In genomic region chr14:68684466-68685418, GRCh38 we compare ENCODE assay signal across 9 cellular contexts.
DNase-seq lines count a peak whose midpoint lies in the region; ATAC-seq, FAIRE-seq and TF ChIP-seq lines count a peak whose summit lies in the region.
"Had no signal": no experiment of that assay in that cellular context is flagged by ENCODE, and none has a peak within 500 bp of the region (broad histone marks: within the 10 kb centered on the region; RNA-seq: fewer than 3 reads in every experiment).

No MANE protein-coding gene starts in this region.

- peak overlapping the region; percentile 31 for H3K4me3 Mint-ChIP-seq in activated CD4-positive, alpha-beta T cell treated with anti-CD3 and anti-CD28 coated beads for 36 hours
- H3K4me3 Mint-ChIP-seq in activated B cell treated with CpG ODN at 0.5 μM for 24 hours = peak overlapping the region; percentile 73
- H3K4me3 Mint-ChIP-seq in stimulated activated naive B cell treated with anti-CD40 and anti-IgM and Interleukin-4, amounts not matched to agents 10 μg/mL and 1 μg/mL and 100 μg/mL, for 72 hours = peak overlapping the region; percentile 36 to 53

- CTCF ChIA-PET in activated CD4-positive, alpha-beta T cell treated with anti-CD3 and anti-CD28 coated beads for 36 hours (lab: Charles Lee) = interaction anchor here (0.7 to 2.3 kb wide), 9 partner anchors 9 to 436 kb away, joined by 3 to 16 read pairs (median 3); no protein-coding TSS in a partner anchor
- CTCF ChIA-PET in activated B cell treated with CpG ODN at 0.5 μM for 24 hours (lab: Charles Lee) = interaction anchor here (1.0 to 2.9 kb wide), 15 partner anchors 33 to 741 kb away, joined by 3 to 10 read pairs (median 4); no protein-coding TSS in a partner anchor

- peaks cover 93% of the 10 kb centered on the region for H3K4me1 ChIP-seq in keratinocyte (ENCODE audit: control insufficient read depth, extremely low read depth, insufficient read depth, low read length)

- FAIRE-seq in keratinocyte (lab: Jason Lieb, UNC) = no peak

- H3K9me3 ChIP-seq in keratinocyte (ENCODE audit: control insufficient read depth, low read depth, low read length) = no peaks in the 10 kb centered on the region

- peak overlapping the region; percentile 81 for H3K27ac Mint-ChIP-seq in activated CD4-positive, alpha-beta T cell treated with anti-CD3 and anti-CD28 coated beads for 36 hours
- peak overlapping the region; percentile 97 for H3K27ac Mint-ChIP-seq in activated B cell treated with CpG ODN at 0.5 μM for 24 hours
- H3K27ac Mint-ChIP-seq in stimulated activated naive B cell treated with anti-CD40 and anti-IgM and Interleukin-4, amounts not matched to agents 10 μg/mL and 1 μg/mL and 100 μg/mL, for 72 hours = peak overlapping the region; percentile 97

- no peaks in the 10 kb centered on the region for H3K36me3 Mint-ChIP-seq in activated CD4-positive, alpha-beta T cell treated with anti-CD3 and anti-CD28 coated beads for 36 hours (ENCODE audit: low read depth)
- H3K36me3 Mint-ChIP-seq in activated B cell treated with CpG ODN at 0.5 μM for 24 hours (ENCODE audit: low read depth) = peaks cover 18% of the 10 kb centered on the region
- peaks cover under 1% of the 10 kb centered on the region in 2 donors for H3K36me3 Mint-ChIP-seq in stimulated activated naive B cell treated with anti-CD40 and anti-IgM and Interleukin-4, amounts not matched to agents 10 μg/mL and 1 μg/mL and 100 μg/mL, for 72 hours

- H3K4me1 Mint-ChIP-seq in activated CD4-positive, alpha-beta T cell treated with anti-CD3 and anti-CD28 coated beads for 36 hours = peaks cover 59% of the 10 kb centered on the region
- H3K4me1 Mint-ChIP-seq in activated B cell treated with CpG ODN at 0.5 μM for 24 hours = peaks cover 92% of the 10 kb centered on the region
- peaks cover 67 to 93% of the 10 kb centered on the region in 2 donors for H3K4me1 Mint-ChIP-seq in stimulated activated naive B cell treated with anti-CD40 and anti-IgM and Interleukin-4, amounts not matched to agents 10 μg/mL and 1 μg/mL and 100 μg/mL, for 72 hours

- H3K4me3 ChIP-seq in keratinocyte (ENCODE audit: control insufficient read depth in 2 of 3, extremely low read depth in 1 of 3, insufficient read depth in 2 of 3, low read depth in 1 of 3, low read length in 3 of 3) = peak overlapping the region in 1 of 3 experiments; percentile 2

- H3K9ac ChIP-seq in keratinocyte (ENCODE audit: control insufficient read depth, extremely low read depth, insufficient read depth, low read length) = peak overlapping the region; percentile 78

- no peak for TF ChIP-seq CTCF in activated B cell treated with CpG ODN at 0.5 μM for 24 hours (IDR thresholded peaks at IDR 0.05)
- no peak for TF ChIP-seq CTCF in keratinocyte (optimal IDR thresholded peaks at IDR 0.05 in 1 of 3, IDR thresholded peaks at IDR 0.05 in 1 of 3, conservative IDR thresholded peaks at IDR 0.05 in 1 of 3; ENCODE audit: extremely low read depth in 1 of 3, insufficient read depth in 2 of 3, low read length in 3 of 3)
- no peak for TF ChIP-seq CTCF in GM10266 (IDR thresholded peaks at IDR 0.05; ENCODE audit: control insufficient read depth, insufficient read depth, low read depth, missing control alignments)

- no peak overlapping the region for H2AFZ ChIP-seq in keratinocyte (ENCODE audit: control insufficient read depth, low read length)

- intact Hi-C loops in activated CD4-positive, alpha-beta T cell treated with anti-CD3 and anti-CD28 coated beads for 36 hours (cut with DNase I, micrococcal nuclease) = loop anchor here (1.0 to 5.0 kb wide), 12 partner anchors 20 to 474 kb away; partner anchors contain the start of gene ZFP36L1 (in 1 of the 2)
- intact Hi-C loops in activated B cell treated with CpG ODN at 0.5 μM for 24 hours (cut with micrococcal nuclease) = loop anchor here (1.0 to 2.0 kb wide), 10 partner anchors 58 to 436 kb away; partner anchors contain the start of gene ZFP36L1

- H3K36me3 ChIP-seq in keratinocyte (ENCODE audit: control insufficient read depth in 2 of 2, extremely low read depth in 1 of 2, insufficient read depth in 2 of 2, low read length in 2 of 2) = no peaks in the 10 kb centered on the region

- H3K9me1 ChIP-seq in keratinocyte (ENCODE audit: control insufficient read depth, extremely low read depth, insufficient read depth, low read length) = no peaks in the 10 kb centered on the region

- no peaks in the 10 kb centered on the region for H3K9me3 Mint-ChIP-seq in activated CD4-positive, alpha-beta T cell treated with anti-CD3 and anti-CD28 coated beads for 36 hours (ENCODE audit: low read depth)
- no peaks in the 10 kb centered on the region for H3K9me3 Mint-ChIP-seq in activated B cell treated with CpG ODN at 0.5 μM for 24 hours
- H3K9me3 Mint-ChIP-seq in stimulated activated naive B cell treated with anti-CD40 and anti-IgM and Interleukin-4, amounts not matched to agents 10 μg/mL and 1 μg/mL and 100 μg/mL, for 72 hours = no peaks in the 10 kb centered on the region

- H3K27me3 ChIP-seq in keratinocyte (ENCODE audit: control insufficient read depth, extremely low read depth, insufficient read depth, low read length) = no peaks in the 10 kb centered on the region

- dilution Hi-C loops in keratinocyte (cut with MboI; ENCODE audit: extremely low pct_ligation_motif_present, low sequenced_read_pairs) = no loop called here

- DNase-seq in activated CD4-positive, alpha-beta T cell treated with anti-CD3 and anti-CD28 coated beads for 36 hours = no peak
- DNase-seq in activated CD4-positive, alpha-beta T cell treated with anti-CD3 and anti-CD28 coated beads, Interleukin-2, amount 50 U/mL, for 1 hour = no peak
- DNase-seq in activated B cell treated with CpG ODN at 0.5 μM for 24 hours = no peak
- DNase-seq in keratinocyte (ENCODE audit: low read depth, low spot score) = no peak
- DNase-seq in stimulated activated naive B cell treated with anti-CD40 and anti-IgM and Interleukin-4, amounts not matched to agents 10 μg/mL and 1 μg/mL and 100 μg/mL, for 72 hours = no peak
- DNase-seq in GM10266 (ENCODE audit: extremely low spot score) = no peak
- no peak for DNase-seq in NCI-H2196 treated with DMSO at 0.1 percent for 48 hours (lab: John Stamatoyannopoulos, UW; ENCODE audit: unreplicated experiment)
- DNase-seq: substantia nigra had no signal

- H3K27ac ChIP-seq in keratinocyte (ENCODE audit: control insufficient read depth, insufficient read depth, low read length) = peak overlapping the region; percentile 97

- H3K27me3 Mint-ChIP-seq in activated CD4-positive, alpha-beta T cell treated with anti-CD3 and anti-CD28 coated beads for 36 hours = no peaks in the 10 kb centered on the region
- no peaks in the 10 kb centered on the region for H3K27me3 Mint-ChIP-seq in activated B cell treated with CpG ODN at 0.5 μM for 24 hours
- no peaks in the 10 kb centered on the region for H3K27me3 Mint-ChIP-seq in stimulated activated naive B cell treated with anti-CD40 and anti-IgM and Interleukin-4, amounts not matched to agents 10 μg/mL and 1 μg/mL and 100 μg/mL, for 72 hours

- peak overlapping the region; percentile 45 for H3K4me2 ChIP-seq in keratinocyte (ENCODE audit: control insufficient read depth, extremely low read depth, insufficient read depth, low read depth, low read length)

- H4K20me1 ChIP-seq in keratinocyte (ENCODE audit: control insufficient read depth, extremely low read depth, insufficient read depth, low read length) = no peaks in the 10 kb centered on the region

- no peaks in the 10 kb centered on the region for H3K79me2 ChIP-seq in keratinocyte (ENCODE audit: control insufficient read depth, insufficient read depth, low read length)

- no peak for ATAC-seq in activated CD4-positive, alpha-beta T cell treated with anti-CD3 and anti-CD28 coated beads for 36 hours
- no peak for ATAC-seq in activated B cell treated with CpG ODN at 0.5 μM for 24 hours (ENCODE audit: low read depth)
- ATAC-seq in stimulated activated naive B cell treated with anti-CD40 and anti-IgM and Interleukin-4, amounts not matched to agents 10 μg/mL and 1 μg/mL and 100 μg/mL, for 72 hours (replicated peaks) = no peak
- no peak for ATAC-seq in HG03457 (IDR thresholded peaks at IDR 0.05; ENCODE audit: unreplicated experiment)

- POLR2A ChIA-PET in activated CD4-positive, alpha-beta T cell treated with anti-CD3 and anti-CD28 coated beads for 36 hours (lab: Charles Lee) = interaction anchor here (1.0 to 1.5 kb wide), 6 partner anchors 21 to 111 kb away, joined by 3 to 13 read pairs (median 4); partner anchors contain the start of gene ZFP36L1
- POLR2A ChIA-PET in activated B cell treated with CpG ODN at 0.5 μM for 24 hours (lab: Charles Lee) = interaction anchor here (0.8 to 10.6 kb wide), 44 partner anchors 8 to 435 kb away, joined by 3 to 604 read pairs (median 6); partner anchors contain the start of gene ZFP36L1
